1 cellular context compared by ENCODE assay signal in genomic region chr14:33364536-33364935, GRCh38.
TF ChIP-seq lines count a peak whose summit lies in the region.

No MANE protein-coding gene starts in this region.

TF ChIP-seq in WTC11, 78 proteins besides CTCF, POLR2A, EP300 and RAD21 (continued from another document):
- TF ChIP-seq, protein P1, sequence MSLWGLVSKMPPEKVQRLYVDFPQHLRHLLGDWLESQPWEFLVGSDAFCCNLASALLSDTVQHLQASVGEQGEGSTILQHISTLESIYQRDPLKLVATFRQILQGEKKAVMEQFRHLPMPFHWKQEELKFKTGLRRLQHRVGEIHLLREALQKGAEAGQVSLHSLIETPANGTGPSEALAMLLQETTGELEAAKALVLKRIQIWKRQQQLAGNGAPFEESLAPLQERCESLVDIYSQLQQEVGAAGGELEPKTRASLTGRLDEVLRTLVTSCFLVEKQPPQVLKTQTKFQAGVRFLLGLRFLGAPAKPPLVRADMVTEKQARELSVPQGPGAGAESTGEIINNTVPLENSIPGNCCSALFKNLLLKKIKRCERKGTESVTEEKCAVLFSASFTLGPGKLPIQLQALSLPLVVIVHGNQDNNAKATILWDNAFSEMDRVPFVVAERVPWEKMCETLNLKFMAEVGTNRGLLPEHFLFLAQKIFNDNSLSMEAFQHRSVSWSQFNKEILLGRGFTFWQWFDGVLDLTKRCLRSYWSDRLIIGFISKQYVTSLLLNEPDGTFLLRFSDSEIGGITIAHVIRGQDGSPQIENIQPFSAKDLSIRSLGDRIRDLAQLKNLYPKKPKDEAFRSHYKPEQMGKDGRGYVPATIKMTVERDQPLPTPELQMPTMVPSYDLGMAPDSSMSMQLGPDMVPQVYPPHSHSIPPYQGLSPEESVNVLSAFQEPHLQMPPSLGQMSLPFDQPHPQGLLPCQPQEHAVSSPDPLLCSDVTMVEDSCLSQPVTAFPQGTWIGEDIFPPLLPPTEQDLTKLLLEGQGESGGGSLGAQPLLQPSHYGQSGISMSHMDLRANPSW (CRISPR knock-in tag; conservative IDR thresholded peaks at IDR 0.05; ENCODE audit: low read depth), result no peak
- TF ChIP-seq SOX15 (CRISPR knock-in tag; IDR thresholded peaks at IDR 0.05), result no peak
- TF ChIP-seq, protein P2, sequence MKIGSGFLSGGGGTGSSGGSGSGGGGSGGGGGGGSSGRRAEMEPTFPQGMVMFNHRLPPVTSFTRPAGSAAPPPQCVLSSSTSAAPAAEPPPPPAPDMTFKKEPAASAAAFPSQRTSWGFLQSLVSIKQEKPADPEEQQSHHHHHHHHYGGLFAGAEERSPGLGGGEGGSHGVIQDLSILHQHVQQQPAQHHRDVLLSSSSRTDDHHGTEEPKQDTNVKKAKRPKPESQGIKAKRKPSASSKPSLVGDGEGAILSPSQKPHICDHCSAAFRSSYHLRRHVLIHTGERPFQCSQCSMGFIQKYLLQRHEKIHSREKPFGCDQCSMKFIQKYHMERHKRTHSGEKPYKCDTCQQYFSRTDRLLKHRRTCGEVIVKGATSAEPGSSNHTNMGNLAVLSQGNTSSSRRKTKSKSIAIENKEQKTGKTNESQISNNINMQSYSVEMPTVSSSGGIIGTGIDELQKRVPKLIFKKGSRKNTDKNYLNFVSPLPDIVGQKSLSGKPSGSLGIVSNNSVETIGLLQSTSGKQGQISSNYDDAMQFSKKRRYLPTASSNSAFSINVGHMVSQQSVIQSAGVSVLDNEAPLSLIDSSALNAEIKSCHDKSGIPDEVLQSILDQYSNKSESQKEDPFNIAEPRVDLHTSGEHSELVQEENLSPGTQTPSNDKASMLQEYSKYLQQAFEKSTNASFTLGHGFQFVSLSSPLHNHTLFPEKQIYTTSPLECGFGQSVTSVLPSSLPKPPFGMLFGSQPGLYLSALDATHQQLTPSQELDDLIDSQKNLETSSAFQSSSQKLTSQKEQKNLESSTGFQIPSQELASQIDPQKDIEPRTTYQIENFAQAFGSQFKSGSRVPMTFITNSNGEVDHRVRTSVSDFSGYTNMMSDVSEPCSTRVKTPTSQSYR (CRISPR knock-in tag; IDR thresholded peaks at IDR 0.05), result no peak
- TF ChIP-seq TP53 (CRISPR knock-in tag; IDR thresholded peaks at IDR 0.05), result no peak
TF ChIP-seq in WTC11: peak in this region for 0.
